ENCODE assay signal across 27 cellular contexts in the genomic region with DNA sequence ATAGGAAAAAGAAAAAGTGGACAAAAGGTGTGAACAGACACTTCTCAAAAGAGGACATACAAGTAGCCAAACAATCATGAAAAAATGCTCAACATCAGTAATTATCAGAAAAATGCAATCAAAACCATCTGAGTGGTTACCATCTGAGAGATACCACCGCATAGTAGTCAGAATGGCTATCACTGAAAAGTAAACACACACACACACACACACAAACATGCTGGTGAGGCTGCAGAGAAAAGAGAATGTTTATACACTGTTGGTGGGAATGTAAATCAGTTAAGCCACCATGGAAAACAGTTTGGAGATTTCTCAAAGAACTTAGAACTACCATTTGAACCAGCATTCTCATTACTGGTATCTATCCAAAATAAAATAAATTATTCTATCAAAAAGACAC.
"Had no signal": no experiment of that assay in that cellular context is flagged by ENCODE, and none has a peak within 500 bp of the region (broad histone marks: within the 10 kb centered on the region; RNA-seq: fewer than 3 reads in every experiment).

No MANE protein-coding gene starts in this region.

- H3K27ac Mint-ChIP-seq: activated CD4-positive, alpha-beta T cell treated with anti-CD3 and anti-CD28 coated beads, Interleukin-2, amount 10 ng/mL, durations not matched to agents 24 days and 14 days; activated CD8-positive, alpha-beta T cell treated with anti-CD3 and anti-CD28 coated beads for 36 hours; activated naive CD4-positive, alpha-beta T cell treated with anti-CD3 and anti-CD28 coated beads, Interleukin-2, amount 50 U/mL, for 24 hours; effector memory CD8-positive, alpha-beta T cell; naive thymus-derived CD4-positive, alpha-beta T cell; stimulated activated naive B cell treated with anti-CD40 and anti-IgM and Interleukin-4, amounts not matched to agents 10 μg/mL and 1 μg/mL and 100 μg/mL, for 72 hours; T-helper 2 cell treated with Interferon-gamma antibody and Interleukin-4, amounts not matched to agents 5 μg/mL and 100 μg/mL, for 36 hours had no signal

- H3K27ac ChIP-seq: ascending aorta, breast epithelium, colonic mucosa, dorsolateral prefrontal cortex, heart left ventricle, lower lobe of right lung, transverse colon, uterus, VCaP had no signal

- DNase-seq: activated CD4-positive, alpha-beta T cell treated with anti-CD3 and anti-CD28 coated beads, Interleukin-2, amount 10 ng/mL, durations not matched to agents 24 days and 14 days; activated CD8-positive, alpha-beta T cell treated with anti-CD3 and anti-CD28 coated beads for 36 hours; activated gamma-delta T cell treated with Interleukin-2 at 50 U/mL for 16 hours; colonic mucosa; dorsolateral prefrontal cortex; effector memory CD8-positive, alpha-beta T cell; heart left ventricle; lower lobe of right lung; naive thymus-derived CD4-positive, alpha-beta T cell; occipital lobe; posterior cingulate gyrus; stimulated activated CD4-positive, alpha-beta T cell treated with anti-CD3 and anti-CD28 coated beads, Interleukin-2, amount 100 ng/mL, for 48 hours; stimulated activated CD8-positive, alpha-beta memory T cell treated with anti-CD3 and anti-CD28 coated beads, Interleukin-4, amount 100 ng/mL, for 48 hours; stimulated activated naive B cell treated with anti-CD40 and anti-IgM and Interleukin-4, amounts not matched to agents 10 μg/mL and 1 μg/mL and 100 μg/mL, for 72 hours; transverse colon; uterus had no signal

- ATAC-seq: activated CD4-positive, CD25-positive, alpha-beta regulatory T cell treated with anti-CD3 and anti-CD28 coated beads, Interleukin-2, amount 50 U/mL, for 24 hours; activated CD8-positive, alpha-beta T cell treated with anti-CD3 and anti-CD28 coated beads for 36 hours; effector memory CD8-positive, alpha-beta T cell; esophagus mucosa; heart left ventricle; lower lobe of right lung; naive thymus-derived CD4-positive, alpha-beta T cell; sciatic nerve; stimulated activated naive B cell treated with anti-CD40 and anti-IgM and Interleukin-4, amounts not matched to agents 10 μg/mL and 1 μg/mL and 100 μg/mL, for 72 hours had no signal

- H3K4me3 ChIP-seq: ascending aorta, breast epithelium, colonic mucosa, dorsolateral prefrontal cortex, heart left ventricle, lower lobe of right lung, smooth muscle cell, transverse colon, uterus had no signal

- H3K4me2 ChIP-seq: smooth muscle cell had no signal

- H3K27me3 ChIP-seq: ascending aorta, breast epithelium, colonic mucosa, dorsolateral prefrontal cortex, heart left ventricle, transverse colon, uterus had no signal

- H3K27me3 Mint-ChIP-seq: activated naive CD4-positive, alpha-beta T cell treated with anti-CD3 and anti-CD28 coated beads, Interleukin-2, amount 50 U/mL, for 24 hours; stimulated activated naive B cell treated with anti-CD40 and anti-IgM and Interleukin-4, amounts not matched to agents 10 μg/mL and 1 μg/mL and 100 μg/mL, for 72 hours had no signal

- H3K4me1 Mint-ChIP-seq: activated CD4-positive, alpha-beta T cell treated with anti-CD3 and anti-CD28 coated beads, Interleukin-2, amount 10 ng/mL, durations not matched to agents 24 days and 14 days; activated naive CD4-positive, alpha-beta T cell treated with anti-CD3 and anti-CD28 coated beads, Interleukin-2, amount 50 U/mL, for 24 hours; central memory CD8-positive, alpha-beta T cell; naive thymus-derived CD4-positive, alpha-beta T cell; neural crest cell; stimulated activated naive B cell treated with anti-CD40 and anti-IgM and Interleukin-4, amounts not matched to agents 10 μg/mL and 1 μg/mL and 100 μg/mL, for 72 hours had no signal

- H3K36me3 ChIP-seq: ascending aorta, breast epithelium, colonic mucosa, heart left ventricle, lower lobe of right lung, transverse colon, uterus had no signal

- H3K4me1 ChIP-seq: ascending aorta, breast epithelium, colonic mucosa, heart left ventricle, lower lobe of right lung, transverse colon, uterus had no signal

- H3K9me3 ChIP-seq: ascending aorta, breast epithelium, colonic mucosa, heart left ventricle, lower lobe of right lung, transverse colon, uterus had no signal

- H3K9me3 Mint-ChIP-seq: activated CD4-positive, alpha-beta T cell treated with anti-CD3 and anti-CD28 coated beads, Interleukin-2, amount 10 ng/mL, durations not matched to agents 24 days and 14 days; activated CD8-positive, alpha-beta T cell treated with anti-CD3 and anti-CD28 coated beads for 36 hours; activated naive CD4-positive, alpha-beta T cell treated with anti-CD3 and anti-CD28 coated beads, Interleukin-2, amount 50 U/mL, for 24 hours; central memory CD8-positive, alpha-beta T cell; effector memory CD8-positive, alpha-beta T cell; stimulated activated naive B cell treated with anti-CD40 and anti-IgM and Interleukin-4, amounts not matched to agents 10 μg/mL and 1 μg/mL and 100 μg/mL, for 72 hours; T-helper 2 cell treated with Interferon-gamma antibody and Interleukin-4, amounts not matched to agents 5 μg/mL and 100 μg/mL, for 36 hours had no signal

- H3K4me3 Mint-ChIP-seq: activated CD4-positive, alpha-beta T cell treated with anti-CD3 and anti-CD28 coated beads, Interleukin-2, amount 10 ng/mL, durations not matched to agents 24 days and 14 days; activated CD8-positive, alpha-beta T cell treated with anti-CD3 and anti-CD28 coated beads for 36 hours; activated naive CD4-positive, alpha-beta T cell treated with anti-CD3 and anti-CD28 coated beads, Interleukin-2, amount 50 U/mL, for 24 hours; central memory CD8-positive, alpha-beta T cell; effector memory CD8-positive, alpha-beta T cell; naive thymus-derived CD4-positive, alpha-beta T cell; neural crest cell; stimulated activated naive B cell treated with anti-CD40 and anti-IgM and Interleukin-4, amounts not matched to agents 10 μg/mL and 1 μg/mL and 100 μg/mL, for 72 hours; T-helper 2 cell treated with Interferon-gamma antibody and Interleukin-4, amounts not matched to agents 5 μg/mL and 100 μg/mL, for 36 hours had no signal

- H3K36me3 Mint-ChIP-seq: activated naive CD4-positive, alpha-beta T cell treated with anti-CD3 and anti-CD28 coated beads, Interleukin-2, amount 50 U/mL, for 24 hours; naive thymus-derived CD4-positive, alpha-beta T cell; stimulated activated naive B cell treated with anti-CD40 and anti-IgM and Interleukin-4, amounts not matched to agents 10 μg/mL and 1 μg/mL and 100 μg/mL, for 72 hours had no signal
